ENCODE assay signal across 17 cellular contexts in the genomic region with DNA sequence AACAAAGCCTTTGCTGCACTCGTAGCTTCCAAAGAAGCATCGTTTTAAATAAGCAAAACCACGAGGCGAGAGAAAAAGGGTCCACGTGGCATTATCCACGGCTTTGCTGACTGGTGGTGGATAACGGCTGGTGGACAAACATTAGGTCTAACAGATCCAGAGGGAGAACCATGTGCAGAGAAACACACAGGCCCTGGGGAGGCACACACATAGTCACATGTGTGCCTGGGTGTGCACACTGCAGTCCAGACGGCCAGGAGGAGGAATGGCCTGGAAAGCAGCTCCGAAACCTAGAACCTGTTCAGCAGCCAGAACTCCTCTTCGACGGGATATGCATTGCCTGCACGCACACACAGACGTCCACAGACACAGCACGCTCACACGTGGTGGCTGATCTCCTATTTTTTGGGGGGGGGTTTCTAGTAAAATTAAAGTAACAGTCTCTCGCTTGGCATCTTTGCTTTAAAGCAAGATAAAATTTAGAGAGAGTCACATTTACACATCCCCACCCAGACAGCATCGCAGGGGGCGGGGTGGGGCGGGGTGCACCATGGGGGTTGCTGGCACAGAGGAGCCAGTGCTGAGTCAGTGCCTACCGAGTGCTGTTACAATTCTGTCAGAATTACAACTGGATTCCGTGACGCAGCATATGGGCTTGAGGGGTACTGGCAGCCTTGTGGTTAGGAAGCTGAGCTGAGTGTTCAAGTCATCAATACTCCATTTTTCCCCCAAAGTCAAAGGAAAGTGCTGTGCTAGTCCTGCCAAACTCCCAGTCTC.
A peak's percentile ranks its signal among the peaks of the same experiment; 100 is the strongest.
DNase-seq lines count a peak whose midpoint lies in the region; TF ChIP-seq lines count a peak whose summit lies in the region.
"Had no signal": no experiment of that assay in that cellular context is flagged by ENCODE, and none has a peak within 500 bp of the region (broad histone marks: within the 10 kb centered on the region; RNA-seq: fewer than 3 reads in every experiment).

No MANE protein-coding gene starts in this region.

- in situ Hi-C loops in GM23248 (cut with MboI) = no loop called here

- peaks cover 52% of the 10 kb centered on the region for H3K4me1 Mint-ChIP-seq in neural progenitor cell
- H3K4me1 Mint-ChIP-seq in activated naive CD4-positive, alpha-beta T cell treated with anti-CD3 and anti-CD28 coated beads for 36 hours (ENCODE audit: low read depth) = no peaks in the 10 kb centered on the region
- H3K4me1 Mint-ChIP-seq: CD8-positive, alpha-beta memory T cell had no signal

- BruUV-seq in A673 (replicated peaks; lab: Mats Ljungman, UMichigan) = no TSS peak

- no peaks in the 10 kb centered on the region for H3K79me2 ChIP-seq in GM23248 (ENCODE audit: insufficient read depth)
- H3K79me2 ChIP-seq in neural progenitor cell (ENCODE audit: low read depth) = no peaks in the 10 kb centered on the region

- H3K9me2 ChIP-seq in GM23248 (ENCODE audit: insufficient read depth) = no peaks in the 10 kb centered on the region
- H3K9me2 ChIP-seq: SK-N-SH had no signal

- 9 to 14% methylated on average over 22 of the region's 22 CpGs for WGBS in GM23248 (ENCODE audit: low coverage in 1 of 2, low lambda C conversion rate in 2 of 2, missing lambda C conversion rate in 2 of 2), 2 experiments

- CTCF ChIA-PET in A673 (lab: Charles Lee) = no interaction called here
- CTCF ChIA-PET in activated naive CD4-positive, alpha-beta T cell treated with anti-CD3 and anti-CD28 coated beads for 36 hours (lab: Charles Lee) = no interaction called here

- no peak overlapping the region for H3K4me2 ChIP-seq in GM23248 (ENCODE audit: unreplicated experiment)
- no peak overlapping the region for H3K4me2 ChIP-seq in neural progenitor cell
- H3K4me2 ChIP-seq: PC-9, SK-N-SH had no signal

- no peaks in the 10 kb centered on the region for H3K4me1 ChIP-seq in A673 (ENCODE audit: insufficient read depth, low read length, poor library complexity, severe bottlenecking)
- no peaks in the 10 kb centered on the region for H3K4me1 ChIP-seq in GM23248 (ENCODE audit: insufficient read depth)
- peaks cover 7% of the 10 kb centered on the region; the same call in 1 of the 2 replicates for H3K4me1 ChIP-seq in SJCRH30
- H3K4me1 ChIP-seq in neural progenitor cell = peaks cover 31% of the 10 kb centered on the region

- H3K27ac ChIP-seq in A673 (ENCODE audit: low read depth, low read length, poor library complexity, severe bottlenecking) = no peak overlapping the region
- no peak overlapping the region for H3K27ac ChIP-seq in GM23248
- H3K27ac ChIP-seq in SJCRH30 = peak overlapping the region; percentile 40; the same call in 1 of the 2 replicates
- H3K27ac ChIP-seq in neural progenitor cell = no peak overlapping the region
- H3K27ac ChIP-seq: BLaER1, PC-9 had no signal

- no peaks in the 10 kb centered on the region for H4K20me1 ChIP-seq in GM23248 (ENCODE audit: insufficient read depth)
- peaks cover 11% of the 10 kb centered on the region for H4K20me1 ChIP-seq in neural progenitor cell (ENCODE audit: low read depth)

- H3K9ac ChIP-seq in GM23248 (no peak overlapping the region), neural progenitor cell (no peak overlapping the region)
- H3K9ac ChIP-seq: BLaER1, SK-N-SH had no signal

- H2AFZ ChIP-seq in GM23248 (no peak overlapping the region), neural progenitor cell (replicated peaks) (no peak overlapping the region)
- H2AFZ ChIP-seq: PC-9 had no signal

- H3K4me3 ChIP-seq in A673 (ENCODE audit: low read depth, low read length, poor library complexity, severe bottlenecking) = no peak overlapping the region
- H3K4me3 ChIP-seq in GM23248 = no peak overlapping the region
- no peak overlapping the region for H3K4me3 ChIP-seq in SJCRH30
- H3K4me3 ChIP-seq in neural progenitor cell = no peak overlapping the region
- H3K4me3 ChIP-seq: BLaER1, HAP-1, PC-9 had no signal

- POLR2A ChIA-PET in A673 (lab: Charles Lee; ENCODE audit: low non-redundant PET) = no interaction called here

- peaks cover 14% of the 10 kb centered on the region for H3K27me3 Mint-ChIP-seq in neural progenitor cell (ENCODE audit: insufficient read depth, low read depth)
- peaks cover 13% of the 10 kb centered on the region for H3K27me3 Mint-ChIP-seq in activated naive CD4-positive, alpha-beta T cell treated with anti-CD3 and anti-CD28 coated beads for 36 hours (ENCODE audit: low read depth)

- intact Hi-C loops in A673 (cut with micrococcal nuclease; ENCODE audit: unreplicated experiment) = no loop called here
- intact Hi-C loops in activated naive CD4-positive, alpha-beta T cell treated with anti-CD3 and anti-CD28 coated beads for 36 hours (cut with micrococcal nuclease) = no loop called here

- H3K4me3 Mint-ChIP-seq in neural progenitor cell = no peak overlapping the region
- H3K4me3 Mint-ChIP-seq in activated naive CD4-positive, alpha-beta T cell treated with anti-CD3 and anti-CD28 coated beads for 36 hours = no peak overlapping the region
- H3K4me3 Mint-ChIP-seq: CD8-positive, alpha-beta memory T cell had no signal

- no peaks in the 10 kb centered on the region for H3K9me3 ChIP-seq in A673 (ENCODE audit: low read depth, low read length, poor library complexity, severe bottlenecking)
- H3K9me3 ChIP-seq in GM23248 (ENCODE audit: low read depth) = no peaks in the 10 kb centered on the region
- no peaks in the 10 kb centered on the region for H3K9me3 ChIP-seq in SJCRH30 (replicated peaks)
- H3K9me3 ChIP-seq in neural progenitor cell (ENCODE audit: low read depth) = no peaks in the 10 kb centered on the region
- H3K9me3 ChIP-seq: BLaER1, HAP-1, SK-N-SH had no signal

- H3K27ac Mint-ChIP-seq in neural progenitor cell = peak overlapping the region; percentile 40
- no peak overlapping the region for H3K27ac Mint-ChIP-seq in activated naive CD4-positive, alpha-beta T cell treated with anti-CD3 and anti-CD28 coated beads for 36 hours
- H3K27ac Mint-ChIP-seq: CD8-positive, alpha-beta memory T cell had no signal

- no peak for TF ChIP-seq CTCF in A673 (conservative IDR thresholded peaks at IDR 0.05; ENCODE audit: low read depth, low read length)
- no peak for TF ChIP-seq CTCF in neural progenitor cell (IDR thresholded peaks at IDR 0.05)

- peaks cover 2% of the 10 kb centered on the region for H3K36me3 Mint-ChIP-seq in neural progenitor cell
- no peaks in the 10 kb centered on the region for H3K36me3 Mint-ChIP-seq in activated naive CD4-positive, alpha-beta T cell treated with anti-CD3 and anti-CD28 coated beads for 36 hours (ENCODE audit: low read depth)
- H3K36me3 Mint-ChIP-seq: CD8-positive, alpha-beta memory T cell had no signal

- H3K9me3 Mint-ChIP-seq in neural progenitor cell = no peaks in the 10 kb centered on the region
- no peaks in the 10 kb centered on the region for H3K9me3 Mint-ChIP-seq in activated naive CD4-positive, alpha-beta T cell treated with anti-CD3 and anti-CD28 coated beads for 36 hours
- H3K9me3 Mint-ChIP-seq: CD8-positive, alpha-beta memory T cell had no signal

- H3F3A ChIP-seq in GM23248 (ENCODE audit: insufficient read depth) (no peaks in the 10 kb centered on the region), neural progenitor cell (ENCODE audit: low read depth) (peaks cover 28% of the 10 kb centered on the region)

- no peaks in the 10 kb centered on the region for H3K27me3 ChIP-seq in A673 (replicated peaks; ENCODE audit: insufficient read depth, low read depth, low read length, poor library complexity)
- H3K27me3 ChIP-seq in GM23248 (replicated peaks; ENCODE audit: insufficient read depth) = peaks cover 53% of the 10 kb centered on the region
- peaks cover 2% of the 10 kb centered on the region; the same call in 1 of the 2 replicates for H3K27me3 ChIP-seq in SJCRH30
- peaks cover 21% of the 10 kb centered on the region for H3K27me3 ChIP-seq in neural progenitor cell

- H3K36me3 ChIP-seq in A673 (ENCODE audit: insufficient read depth, low read length, poor library complexity, severe bottlenecking) = no peaks in the 10 kb centered on the region
- H3K36me3 ChIP-seq in GM23248 (ENCODE audit: low read depth) = no peaks in the 10 kb centered on the region
- no peaks in the 10 kb centered on the region for H3K36me3 ChIP-seq in SJCRH30
- H3K36me3 ChIP-seq in neural progenitor cell = no peaks in the 10 kb centered on the region
- H3K36me3 ChIP-seq: BLaER1, HAP-1 had no signal

- DNase-seq in A673 (ENCODE audit: low spot score) (peak; percentile 34), GM23248 (peak; percentile 56), SJCRH30 (no peak), neural progenitor cell (ENCODE audit: low spot score) (no peak), D341Med (ENCODE audit: low spot score) (no peak), occipital lobe (lab: John Stamatoyannopoulos, UW) (no peak), cerebellar cortex (ENCODE audit: low spot score) (no peak)
- no peak for DNase-seq in activated naive CD4-positive, alpha-beta T cell treated with anti-CD3 and anti-CD28 coated beads for 36 hours
- DNase-seq: CD8-positive, alpha-beta memory T cell; DMS 273 treated with DMSO at 0.1 percent for 48 hours; IMR-90; NCI-H226; NCI-H526 treated with DMSO at 0.1 percent for 48 hours; PC-9; SK-N-SH had no signal

Comparison
In these comparisons a context has a peak if more than half of its experiments do, and no peak if none do; other contexts are left out.
1. DNase-seq: peak in A673 (single experiment) and GM23248 (single experiment); none in SJCRH30 (0 of 2), neural progenitor cell (single experiment), D341Med (single experiment), activated naive CD4-positive, alpha-beta T cell treated with anti-CD3 and anti-CD28 coated beads for 36 hours (single experiment), occipital lobe (single experiment) and cerebellar cortex (single experiment).